7 cellular contexts compared by ENCODE assay signal in genomic region chr19:17215125-17215971, GRCh38. TPM values are rescaled to one million over a fixed set of nuclear protein-coding genes. Genes with fewer than 3 reads are reported as not detected.
DNase-seq lines count a peak whose midpoint lies in the region; ATAC-seq, FAIRE-seq and TF ChIP-seq lines count a peak whose summit lies in the region.

A gene with protein sequence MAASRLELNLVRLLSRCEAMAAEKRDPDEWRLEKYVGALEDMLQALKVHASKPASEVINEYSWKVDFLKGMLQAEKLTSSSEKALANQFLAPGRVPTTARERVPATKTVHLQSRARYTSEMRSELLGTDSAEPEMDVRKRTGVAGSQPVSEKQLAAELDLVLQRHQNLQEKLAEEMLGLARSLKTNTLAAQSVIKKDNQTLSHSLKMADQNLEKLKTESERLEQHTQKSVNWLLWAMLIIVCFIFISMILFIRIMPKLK (plus strand): TSS chr19:17215357. CDS start chr19:17215406, 49 bp downstream.

- peak within 1 kb of the TSS; percentile 73 for H3K4me3 ChIP-seq in bronchial epithelial cell (ENCODE audit: low read depth, low read length)

- no peaks in the 10 kb centered on the region for H3K27me3 ChIP-seq in bronchial epithelial cell (ENCODE audit: control insufficient read depth, insufficient read depth, low read length)

- H3K27me3 Mint-ChIP-seq in WTC11 (ENCODE audit: low read depth), result no peaks in the 10 kb centered on the region
- H3K27me3 Mint-ChIP-seq in immature natural killer cell (ENCODE audit: low read depth in 3 of 3), result peaks cover 3 to 6% (median 5%) of the 10 kb centered on the region in 3 donors

- peaks cover 13% of the 10 kb centered on the region for H3K36me3 ChIP-seq in bronchial epithelial cell (ENCODE audit: control insufficient read depth, insufficient read depth, low read length)

- peak; percentile 62 for ATAC-seq in GM18517 (IDR thresholded peaks at IDR 0.05; ENCODE audit: unreplicated experiment)
- peak; percentile 78 for ATAC-seq in HG03108 (IDR thresholded peaks at IDR 0.05; ENCODE audit: unreplicated experiment)
- peak; percentile 90 for ATAC-seq in WTC11

- DNase-seq in NCI-H2227 treated with DMSO at 0.1 percent for 48 hours (lab: John Stamatoyannopoulos, UW) (peak; percentile 94), WTC11 (ENCODE audit: low spot score) (peak; percentile 87), bronchial epithelial cell (ENCODE audit: low read depth) (peak; percentile 76), immature natural killer cell (peak; percentile 88), smooth muscle cell of the brain vasculature (ENCODE audit: low read depth, low spot score) (peak; percentile 82)

- FAIRE-seq in bronchial epithelial cell (lab: Jason Lieb, UNC), result no peak

- no peaks in the 10 kb centered on the region for H3K9me3 Mint-ChIP-seq in WTC11
- no peaks in the 10 kb centered on the region for H3K9me3 Mint-ChIP-seq in immature natural killer cell

- POLR2A ChIA-PET in WTC11 (lab: Charles Lee), result interaction anchor here (0.9 to 2.2 kb wide), 15 partner anchors 9 to 139 kb away, joined by 3 to 15 read pairs (median 5); partner anchors contain the start of genes ANKLE1, DDA1 and OCEL1

- TF ChIP-seq CTCF in WTC11 (IDR thresholded peaks at IDR 0.05) (no peak), bronchial epithelial cell (IDR thresholded peaks at IDR 0.05; ENCODE audit: insufficient read depth, low read length, severe bottlenecking) (no peak)

- H3K36me3 Mint-ChIP-seq in WTC11, result peaks cover 23% of the 10 kb centered on the region
- H3K36me3 Mint-ChIP-seq in immature natural killer cell, result peaks cover 20 to 27% (median 24%) of the 10 kb centered on the region in 3 donors

- H3K4me3 Mint-ChIP-seq in WTC11, result peak within 1 kb of the TSS; percentile 89
- peak within 1 kb of the TSS; percentile 81 to 97 (median 96) for H3K4me3 Mint-ChIP-seq in immature natural killer cell

- H3K4me1 Mint-ChIP-seq in WTC11, result peaks cover 10% of the 10 kb centered on the region
- H3K4me1 Mint-ChIP-seq in immature natural killer cell, result peaks cover 12 to 14% of the 10 kb centered on the region in 2 donors

- peak within 1 kb of the TSS; percentile 98 for H3K27ac Mint-ChIP-seq in WTC11
- H3K27ac Mint-ChIP-seq in immature natural killer cell, result peak within 1 kb of the TSS; percentile 94 to 99 (median 98)

- CTCF ChIA-PET in WTC11 (lab: Charles Lee), result interaction anchor here (0.5 to 2.0 kb wide), 16 partner anchors 8 to 555 kb away, joined by 3 to 12 read pairs (median 4); partner anchors contain the start of genes BABAM1, MRPL34, OCEL1 and SMIM7

TF ChIP-seq in WTC11, 78 proteins besides CTCF, POLR2A, EP300 and RAD21 (continues in another document):
- TF ChIP-seq GTF2I (CRISPR knock-in tag; conservative IDR thresholded peaks at IDR 0.05) (no peak), NFYB (CRISPR knock-in tag; conservative IDR thresholded peaks at IDR 0.05; ENCODE audit: low read depth) (no peak), ZNF532 (CRISPR knock-in tag; IDR thresholded peaks at IDR 0.05; ENCODE audit: borderline replicate concordance) (0 out of 2 replicates have a peak, but pooled peaks have one; percentile 58), CDX4 (CRISPR knock-in tag; IDR thresholded peaks at IDR 0.05; ENCODE audit: borderline replicate concordance) (no peak), KAT7 (CRISPR knock-in tag; IDR thresholded peaks at IDR 0.05; ENCODE audit: borderline replicate concordance) (no peak), MLX (CRISPR knock-in tag; IDR thresholded peaks at IDR 0.05) (no peak), JUN (CRISPR knock-in tag; IDR thresholded peaks at IDR 0.05) (0 out of 2 replicates have a peak, but pooled peaks have one; percentile 59), ZNF416 (CRISPR knock-in tag; IDR thresholded peaks at IDR 0.05) (peak; percentile 95), ZNF423 (CRISPR knock-in tag; IDR thresholded peaks at IDR 0.05) (no peak), NR3C1 (CRISPR knock-in tag; conservative IDR thresholded peaks at IDR 0.05; ENCODE audit: low read depth) (no peak), FOXP1 (CRISPR knock-in tag; IDR thresholded peaks at IDR 0.05; ENCODE audit: borderline replicate concordance) (0 out of 2 replicates have a peak, but pooled peaks have one; percentile 34), SP1 (CRISPR knock-in tag; conservative IDR thresholded peaks at IDR 0.05) (peak; percentile 89), ATF3 (CRISPR knock-in tag; conservative IDR thresholded peaks at IDR 0.05) (no peak)
- TF ChIP-seq, protein P1, sequence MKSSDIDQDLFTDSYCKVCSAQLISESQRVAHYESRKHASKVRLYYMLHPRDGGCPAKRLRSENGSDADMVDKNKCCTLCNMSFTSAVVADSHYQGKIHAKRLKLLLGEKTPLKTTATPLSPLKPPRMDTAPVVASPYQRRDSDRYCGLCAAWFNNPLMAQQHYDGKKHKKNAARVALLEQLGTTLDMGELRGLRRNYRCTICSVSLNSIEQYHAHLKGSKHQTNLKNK (CRISPR knock-in tag; IDR thresholded peaks at IDR 0.05), result no peak; the same call in 1 of the 2 replicates
- TF ChIP-seq, protein P2, sequence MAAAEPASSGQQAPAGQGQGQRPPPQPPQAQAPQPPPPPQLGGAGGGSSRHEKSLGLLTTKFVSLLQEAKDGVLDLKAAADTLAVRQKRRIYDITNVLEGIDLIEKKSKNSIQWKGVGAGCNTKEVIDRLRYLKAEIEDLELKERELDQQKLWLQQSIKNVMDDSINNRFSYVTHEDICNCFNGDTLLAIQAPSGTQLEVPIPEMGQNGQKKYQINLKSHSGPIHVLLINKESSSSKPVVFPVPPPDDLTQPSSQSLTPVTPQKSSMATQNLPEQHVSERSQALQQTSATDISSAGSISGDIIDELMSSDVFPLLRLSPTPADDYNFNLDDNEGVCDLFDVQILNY (CRISPR knock-in tag; IDR thresholded peaks at IDR 0.05), result 0 out of 2 replicates have a peak, but pooled peaks have one; percentile 35
- TF ChIP-seq, protein P3, sequence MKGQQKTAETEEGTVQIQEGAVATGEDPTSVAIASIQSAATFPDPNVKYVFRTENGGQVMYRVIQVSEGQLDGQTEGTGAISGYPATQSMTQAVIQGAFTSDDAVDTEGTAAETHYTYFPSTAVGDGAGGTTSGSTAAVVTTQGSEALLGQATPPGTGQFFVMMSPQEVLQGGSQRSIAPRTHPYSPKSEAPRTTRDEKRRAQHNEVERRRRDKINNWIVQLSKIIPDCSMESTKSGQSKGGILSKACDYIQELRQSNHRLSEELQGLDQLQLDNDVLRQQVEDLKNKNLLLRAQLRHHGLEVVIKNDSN (CRISPR knock-in tag; IDR thresholded peaks at IDR 0.05), result no peak

RNA-seq across cellular contexts. Expression of the gene that starts here (rescaled TPM):
- 13.9 to 15.4 TPM (median 14.2 TPM) in 3 replicates for total RNA-seq in WTC11 (2021)
- total RNA-seq in bronchial epithelial cell, result 8.3 and 11.8 TPM in 2 replicates
- polyA plus RNA-seq in immature natural killer cell, result 10 to 100 TPM; 35.4 to 42.0 (median 38.8) TPM

Comparison
In these comparisons a context has a peak if more than half of its experiments do, and no peak if none do; other contexts are left out.
1. Peak in every context shown above with its lines: DNase-seq, ATAC-seq and H3K4me3 ChIP-seq.